9 cellular contexts compared by ENCODE assay signal in the genomic region with DNA sequence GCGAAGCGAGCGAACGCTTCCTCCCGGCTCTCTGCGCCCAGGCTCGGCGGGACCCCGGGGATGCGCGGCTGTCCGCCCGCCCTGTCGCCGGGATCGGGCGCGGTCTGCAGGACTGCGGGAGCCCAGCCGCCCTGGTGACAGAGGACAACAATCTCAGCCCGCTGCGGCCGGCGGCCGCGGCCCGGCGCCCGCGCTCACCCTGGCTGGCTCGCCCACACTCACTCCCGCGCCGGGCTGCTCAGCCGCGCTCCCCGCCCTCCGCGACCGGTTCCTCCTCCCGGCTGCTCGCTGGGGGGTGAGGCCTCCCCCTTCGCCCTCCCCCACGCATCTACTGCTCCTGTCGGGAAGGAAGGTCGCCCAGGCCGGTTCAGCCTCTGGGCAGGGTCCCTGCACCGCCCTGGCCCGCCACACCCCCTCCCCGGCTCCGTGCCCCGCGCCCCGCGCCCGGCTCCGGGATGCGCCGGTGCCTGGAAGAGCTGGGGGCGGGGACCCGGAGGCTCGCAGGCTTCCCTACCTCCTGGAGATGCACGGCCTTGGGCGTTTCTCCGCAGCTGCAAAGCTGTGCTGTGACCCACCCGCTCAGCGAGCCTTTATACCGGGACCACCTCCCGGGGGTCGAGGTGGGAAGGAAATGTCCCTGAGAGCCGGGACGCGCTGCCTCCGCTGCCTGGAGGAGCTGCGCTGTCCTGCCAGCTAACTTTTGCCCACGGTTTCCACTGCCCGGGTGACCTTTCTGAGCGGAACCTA. TPM values are rescaled to one million over a fixed set of nuclear protein-coding genes. Genes with fewer than 3 reads are reported as not detected.
DNase-seq lines count a peak whose midpoint lies in the region; ATAC-seq and TF ChIP-seq lines count a peak whose summit lies in the region.
"Had no signal": no experiment of that assay in that cellular context is flagged by ENCODE, and none has a peak within 500 bp of the region (broad histone marks: within the 10 kb centered on the region; RNA-seq: fewer than 3 reads in every experiment).

A gene with protein sequence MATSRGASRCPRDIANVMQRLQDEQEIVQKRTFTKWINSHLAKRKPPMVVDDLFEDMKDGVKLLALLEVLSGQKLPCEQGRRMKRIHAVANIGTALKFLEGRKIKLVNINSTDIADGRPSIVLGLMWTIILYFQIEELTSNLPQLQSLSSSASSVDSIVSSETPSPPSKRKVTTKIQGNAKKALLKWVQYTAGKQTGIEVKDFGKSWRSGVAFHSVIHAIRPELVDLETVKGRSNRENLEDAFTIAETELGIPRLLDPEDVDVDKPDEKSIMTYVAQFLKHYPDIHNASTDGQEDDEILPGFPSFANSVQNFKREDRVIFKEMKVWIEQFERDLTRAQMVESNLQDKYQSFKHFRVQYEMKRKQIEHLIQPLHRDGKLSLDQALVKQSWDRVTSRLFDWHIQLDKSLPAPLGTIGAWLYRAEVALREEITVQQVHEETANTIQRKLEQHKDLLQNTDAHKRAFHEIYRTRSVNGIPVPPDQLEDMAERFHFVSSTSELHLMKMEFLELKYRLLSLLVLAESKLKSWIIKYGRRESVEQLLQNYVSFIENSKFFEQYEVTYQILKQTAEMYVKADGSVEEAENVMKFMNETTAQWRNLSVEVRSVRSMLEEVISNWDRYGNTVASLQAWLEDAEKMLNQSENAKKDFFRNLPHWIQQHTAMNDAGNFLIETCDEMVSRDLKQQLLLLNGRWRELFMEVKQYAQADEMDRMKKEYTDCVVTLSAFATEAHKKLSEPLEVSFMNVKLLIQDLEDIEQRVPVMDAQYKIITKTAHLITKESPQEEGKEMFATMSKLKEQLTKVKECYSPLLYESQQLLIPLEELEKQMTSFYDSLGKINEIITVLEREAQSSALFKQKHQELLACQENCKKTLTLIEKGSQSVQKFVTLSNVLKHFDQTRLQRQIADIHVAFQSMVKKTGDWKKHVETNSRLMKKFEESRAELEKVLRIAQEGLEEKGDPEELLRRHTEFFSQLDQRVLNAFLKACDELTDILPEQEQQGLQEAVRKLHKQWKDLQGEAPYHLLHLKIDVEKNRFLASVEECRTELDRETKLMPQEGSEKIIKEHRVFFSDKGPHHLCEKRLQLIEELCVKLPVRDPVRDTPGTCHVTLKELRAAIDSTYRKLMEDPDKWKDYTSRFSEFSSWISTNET (N-terminal part only) (minus strand): TSS at position 688 of the 747 bp plus-strand sequence. CDS start 9,031 bp downstream, outside the sequence.

- ATAC-seq in HG03565 (IDR thresholded peaks at IDR 0.05; ENCODE audit: unreplicated experiment) (peak; percentile 33), heart left ventricle (peak in 3 of 4 donors; percentile 48 to 83 (median 82))

- H3K36me3 ChIP-seq in adipocyte (ENCODE audit: control insufficient read depth, insufficient read depth, low read length, severe bottlenecking) (no peaks in the 10 kb centered on the region), heart left ventricle (no peaks in the 10 kb centered on the region), ovary (no peaks in the 10 kb centered on the region)

- peak; percentile 13 for DNase-seq in NCI-H510A treated with DMSO at 0.1 percent for 48 hours (lab: John Stamatoyannopoulos, UW)
- DNase-seq in NCI-H510A (lab: John Stamatoyannopoulos, UW), result no peak
- peak; percentile 67 for DNase-seq in adipocyte (ENCODE audit: low read depth)
- DNase-seq in heart left ventricle, result peak; percentile 41 to 77 (median 59)
- peak; percentile 64 to 79 (median 73) for DNase-seq in ovary
- DNase-seq in NCI-H2171 (lab: John Stamatoyannopoulos, UW), result no peak
- no peak for DNase-seq in activated effector memory CD4-positive, alpha-beta T cell treated with anti-CD3 and anti-CD28 coated beads, Interleukin-2, amount 50 U/mL, for 16 hours

- TF ChIP-seq EP300 in ovary (IDR thresholded peaks at IDR 0.05), result no peak

- WGBS in heart left ventricle, 4 donors, result 0 to 1% (median 1%) methylated on average over 29 to 78 of the region's 78 CpGs
- WGBS in ovary, 3 donors, result 0 to 1% (median 1%) methylated on average over 61 to 78 of the region's 78 CpGs

- H3K9me3 ChIP-seq in adipocyte (ENCODE audit: control insufficient read depth, low read length) (no peaks in the 10 kb centered on the region), heart left ventricle (no peaks in the 10 kb centered on the region), ovary (no peaks in the 10 kb centered on the region)

- TF ChIP-seq POLR2A in heart left ventricle (IDR thresholded peaks at IDR 0.05), result no peak
- TF ChIP-seq POLR2A in ovary (IDR thresholded peaks at IDR 0.05), result no peak

- H3K27me3 ChIP-seq in adipocyte (replicated peaks; ENCODE audit: control insufficient read depth, insufficient read depth, low read length), result no peaks in the 10 kb centered on the region
- H3K27me3 ChIP-seq in heart left ventricle, result peaks cover 0 to 18% (median 0%) of the 10 kb centered on the region in 9 donors
- no peaks in the 10 kb centered on the region for H3K27me3 ChIP-seq in ovary

- H3K4me1 ChIP-seq in adipocyte (ENCODE audit: control insufficient read depth, insufficient read depth, low read length) (peaks cover 11% of the 10 kb centered on the region), heart left ventricle (peaks cover 0 to 37% (median 9%) of the 10 kb centered on the region in 12 donors), ovary (ENCODE audit: insufficient read depth) (peaks cover 1% of the 10 kb centered on the region)

- H3K27ac ChIP-seq in heart left ventricle (peak within 1 kb of the TSS; percentile 37 to 87 (median 78)), ovary (peak within 1 kb of the TSS; percentile 71 to 80)
- H3K27ac ChIP-seq: C4-2B had no signal

- H3K9ac ChIP-seq in adipocyte (ENCODE audit: low read length), result peak within 1 kb of the TSS; percentile 83

- intact Hi-C loops in heart left ventricle (cut with DNase I) (loop anchor here in 3 of 10 donors (2.0 to 5.0 kb wide), 3 partner anchors 38 to 70 kb away; no protein-coding TSS in a partner anchor), ovary (cut with DNase I) (loop anchor here in 2 of 4 donors (5.0 to 10.0 kb wide), 2 partner anchors 70 to 82 kb away; no protein-coding TSS in a partner anchor)

- no peak for TF ChIP-seq CTCF in heart left ventricle (IDR thresholded peaks at IDR 0.05)
- no peak for TF ChIP-seq CTCF in ovary (IDR thresholded peaks at IDR 0.05)

- H3K4me3 ChIP-seq in adipocyte (ENCODE audit: low read length) (peak within 1 kb of the TSS; percentile 86), heart left ventricle (peak within 1 kb of the TSS; percentile 50 to 86 (median 72)), ovary (peak within 1 kb of the TSS; percentile 84)

RNA-seq across cellular contexts. Expression of the gene that starts here (rescaled TPM):
- total RNA-seq in heart left ventricle (100 to 1,000 TPM in 6 of 9 donors, 10 to 100 TPM in 3; 60.9 to 178 (median 128) TPM), ovary (100 to 1,000 TPM; 124 to 279 (median 180) TPM)
- polyA plus RNA-seq in heart left ventricle (10 to 100 TPM; 25.0 to 76.4 TPM), ovary (10 to 100 TPM; 70.4 to 75.1 TPM)

Comparison
In these comparisons a context has a peak if more than half of its experiments do, and no peak if none do; other contexts are left out.
1. DNase-seq: peak in NCI-H510A treated with DMSO at 0.1 percent for 48 hours (single experiment), adipocyte (single experiment), heart left ventricle (5 of 5) and ovary (5 of 5); none in NCI-H510A (single experiment), NCI-H2171 (single experiment) and activated effector memory CD4-positive, alpha-beta T cell treated with anti-CD3 and anti-CD28 coated beads, Interleukin-2, amount 50 U/mL, for 16 hours (single experiment).
2. Peak in every context shown above with its lines, with median percentiles within 50 percentile points of each other: H3K4me3 ChIP-seq.